In genomic region chr17:59220328-59221158, GRCh38 we compare ENCODE assay signal across 1 cellular context.
A peak's percentile ranks its signal among the peaks of the same experiment; 100 is the strongest.
TF ChIP-seq lines count a peak whose summit lies in the region.

Gene GDPD1, plus strand, starts transcription at chr17:59220511. Its CDS starts 99 bp downstream, at chr17:59220610.

TF ChIP-seq in SK-N-SH, 30 proteins besides CTCF, POLR2A, EP300 and RAD21 (continued from another document):
- TF ChIP-seq ZBTB33 (IDR thresholded peaks at IDR 0.05; ENCODE audit: borderline replicate concordance, low read depth), result no peak
- TF ChIP-seq IRF3 (IDR thresholded peaks at IDR 0.05; ENCODE audit: low read depth, low read length), result no peak
- no peak for TF ChIP-seq RCOR1 (IDR thresholded peaks at IDR 0.05; ENCODE audit: low read length)
- TF ChIP-seq RXRA (IDR thresholded peaks at IDR 0.05; ENCODE audit: borderline replicate concordance, low read depth), result no peak
- TF ChIP-seq FOXM1 (IDR thresholded peaks at IDR 0.05; ENCODE audit: low read depth), result no peak
- peak; percentile 7 for TF ChIP-seq CHD2 (IDR thresholded peaks at IDR 0.05; ENCODE audit: low read length, partially characterized antibody)
- TF ChIP-seq TEAD4 (IDR thresholded peaks at IDR 0.05; ENCODE audit: borderline replicate concordance, insufficient read depth), result no peak
